ENCODE assay signal across 19 cellular contexts in genomic region chr15:101439920-101440319, GRCh38. TPM values are rescaled to one million over a fixed set of nuclear protein-coding genes. Genes with fewer than 3 reads are reported as not detected.
A peak's percentile ranks its signal among the peaks of the same experiment; 100 is the strongest.
DNase-seq lines count a peak whose midpoint lies in the region; TF ChIP-seq lines count a peak whose summit lies in the region.
"Had no signal": no experiment of that assay in that cellular context is flagged by ENCODE, and none has a peak within 500 bp of the region (broad histone marks: within the 10 kb centered on the region; RNA-seq: fewer than 3 reads in every experiment).

No MANE protein-coding gene starts in this region.

- no peak for TF ChIP-seq EP300 in SK-N-SH (IDR thresholded peaks at IDR 0.05; ENCODE audit: borderline replicate concordance in 1 of 2, low read depth in 1 of 2, low read length in 1 of 2)

- H3K27me3 Mint-ChIP-seq in activated naive CD4-positive, alpha-beta T cell treated with anti-CD3 and anti-CD28 coated beads for 36 hours (ENCODE audit: low read depth): no peaks in the 10 kb centered on the region

- H3K27ac Mint-ChIP-seq in activated naive CD4-positive, alpha-beta T cell treated with anti-CD3 and anti-CD28 coated beads for 36 hours: no peak overlapping the region
- H3K27ac Mint-ChIP-seq: IgD-negative memory B cell; natural killer cell treated with Interleukin-12 subunit alpha and Interleukin-12 subunit beta and Interleukin-15 and Interleukin-18, amount 100 ng/mL, for 72 hours had no signal

- DNase-seq in A172 (ENCODE audit: low spot score) (peak; percentile 41), MG63 (peak; percentile 59), fibroblast of mammary gland (ENCODE audit: low read depth) (peak; percentile 80), SK-N-SH (no peak), amygdala (lab: John Stamatoyannopoulos, UW) (no peak), COR-L47 (lab: John Stamatoyannopoulos, UW) (no peak)
- DNase-seq in activated naive CD4-positive, alpha-beta T cell treated with anti-CD3 and anti-CD28 coated beads for 36 hours: no peak
- DNase-seq: ACHN; activated T-cell treated with anti-CD3 and anti-CD28 coated beads, Interleukin-2, amount 50 U/mL, for 1 hour; DMS79; islet precursor cell; NCI-H1436 treated with DMSO at 0.1 percent for 48 hours; NCI-H774; upper lobe of left lung had no signal

- CTCF ChIA-PET in SK-N-SH (lab: Yijun Ruan, JAX): no interaction called here
- CTCF ChIA-PET in activated naive CD4-positive, alpha-beta T cell treated with anti-CD3 and anti-CD28 coated beads for 36 hours (lab: Charles Lee): no interaction called here

- H3K27me3 ChIP-seq in MG63: no peaks in the 10 kb centered on the region
- H3K27me3 ChIP-seq in mucosa of rectum (ENCODE audit: control insufficient read depth in 2 of 2, insufficient read depth in 2 of 2, low read length in 2 of 2): no peaks in the 10 kb centered on the region
- H3K27me3 ChIP-seq in SK-N-SH (ENCODE audit: insufficient read depth): peaks cover 5% of the 10 kb centered on the region; the same call in 1 of the 2 replicates
- H3K27me3 ChIP-seq: SJSA1, upper lobe of left lung had no signal

- no peaks in the 10 kb centered on the region for H4K20me1 ChIP-seq in SK-N-SH (ENCODE audit: insufficient read depth)

- no peaks in the 10 kb centered on the region for H3F3A ChIP-seq in SK-N-SH (replicated peaks; ENCODE audit: insufficient read depth)

- TF ChIP-seq CTCF in fibroblast of mammary gland (conservative IDR thresholded peaks at IDR 0.05; ENCODE audit: control insufficient read depth, insufficient read depth, low read depth, low read length) (no peak), SK-N-SH (IDR thresholded peaks at IDR 0.05) (no peak)

- H3K4me2 ChIP-seq in SK-N-SH: no peak overlapping the region

- no peak overlapping the region for H2AFZ ChIP-seq in SK-N-SH (ENCODE audit: low read depth)

- no peaks in the 10 kb centered on the region for H3K9me2 ChIP-seq in SK-N-SH

- H3K4me1 Mint-ChIP-seq in activated naive CD4-positive, alpha-beta T cell treated with anti-CD3 and anti-CD28 coated beads for 36 hours (ENCODE audit: low read depth): no peaks in the 10 kb centered on the region
- H3K4me1 Mint-ChIP-seq: IgD-negative memory B cell had no signal

- H3K9ac ChIP-seq in mucosa of rectum (ENCODE audit: low read depth in 1 of 2, low read length in 2 of 2): no peak overlapping the region
- no peak overlapping the region for H3K9ac ChIP-seq in SK-N-SH

- H3K36me3 ChIP-seq in MG63: peaks cover 42% of the 10 kb centered on the region
- no peaks in the 10 kb centered on the region for H3K36me3 ChIP-seq in mucosa of rectum (ENCODE audit: control insufficient read depth in 2 of 2, insufficient read depth in 2 of 2, low read length in 2 of 2)
- H3K36me3 ChIP-seq in SK-N-SH (replicated peaks in 1 of 2; ENCODE audit: control insufficient read depth in 1 of 2, insufficient read depth in 2 of 2, low read length in 1 of 2): no peaks in the 10 kb centered on the region
- H3K36me3 ChIP-seq: SJSA1, upper lobe of left lung had no signal

- H3K9me3 ChIP-seq in MG63 (no peaks in the 10 kb centered on the region), mucosa of rectum (ENCODE audit: control insufficient read depth in 2 of 2, low read length in 2 of 2) (no peaks in the 10 kb centered on the region), SK-N-SH (no peaks in the 10 kb centered on the region)
- H3K9me3 ChIP-seq: SJSA1, upper lobe of left lung had no signal

- intact Hi-C loops in activated naive CD4-positive, alpha-beta T cell treated with anti-CD3 and anti-CD28 coated beads for 36 hours (cut with micrococcal nuclease): no loop called here

- H3K4me1 ChIP-seq in mucosa of rectum (ENCODE audit: control insufficient read depth in 2 of 2, insufficient read depth in 2 of 2, low read length in 2 of 2): no peaks in the 10 kb centered on the region
- peaks cover 0 to 8% of the 10 kb centered on the region in 2 experiments; a peak in 1 of 4 replicates for H3K4me1 ChIP-seq in SK-N-SH (ENCODE audit: control insufficient read depth in 1 of 2, insufficient read depth in 2 of 2, low read depth in 1 of 2, low read length in 1 of 2)
- H3K4me1 ChIP-seq: SJSA1 had no signal

- no peak for TF ChIP-seq RAD21 in SK-N-SH (IDR thresholded peaks at IDR 0.05; ENCODE audit: low read length)

- H3K79me2 ChIP-seq in SK-N-SH (ENCODE audit: insufficient read depth): no peaks in the 10 kb centered on the region

- H3K36me3 Mint-ChIP-seq in activated naive CD4-positive, alpha-beta T cell treated with anti-CD3 and anti-CD28 coated beads for 36 hours (ENCODE audit: low read depth): no peaks in the 10 kb centered on the region
- H3K36me3 Mint-ChIP-seq: natural killer cell treated with Interleukin-12 subunit alpha and Interleukin-12 subunit beta and Interleukin-15 and Interleukin-18, amount 100 ng/mL, for 72 hours had no signal

- POLR2A ChIA-PET in SK-N-SH (lab: Yijun Ruan, JAX): no interaction called here

- H3K4me3 ChIP-seq in MG63 (peak overlapping the region; percentile 27), fibroblast of mammary gland (ENCODE audit: control insufficient read depth, low read depth, low read length) (peak overlapping the region; percentile 22), mucosa of rectum (ENCODE audit: low read length in 2 of 2) (peak overlapping the region in 1 of 2 donors; percentile 5), SK-N-SH (ENCODE audit: low read depth in 2 of 2, low read length in 1 of 2) (no peak overlapping the region)
- H3K4me3 ChIP-seq: SJSA1, skin epidermis, upper lobe of left lung had no signal

- WGBS in SK-N-SH (ENCODE audit: low lambda C conversion rate): 64% methylated on average over 7 of the region's 7 CpGs

- H3K27ac ChIP-seq in mucosa of rectum (ENCODE audit: low read depth in 2 of 2, low read length in 2 of 2) (peak overlapping the region; percentile 20 to 23), SK-N-SH (ENCODE audit: low read depth in 2 of 2, low read length in 1 of 2) (no peak overlapping the region)
- H3K27ac ChIP-seq: SJSA1 had no signal

- no peaks in the 10 kb centered on the region for H3K9me3 Mint-ChIP-seq in activated naive CD4-positive, alpha-beta T cell treated with anti-CD3 and anti-CD28 coated beads for 36 hours
- H3K9me3 Mint-ChIP-seq: natural killer cell treated with Interleukin-12 subunit alpha and Interleukin-12 subunit beta and Interleukin-15 and Interleukin-18, amount 100 ng/mL, for 72 hours had no signal

- H3K4me3 Mint-ChIP-seq in activated naive CD4-positive, alpha-beta T cell treated with anti-CD3 and anti-CD28 coated beads for 36 hours: no peak overlapping the region
- H3K4me3 Mint-ChIP-seq: IgD-negative memory B cell; natural killer cell treated with Interleukin-12 subunit alpha and Interleukin-12 subunit beta and Interleukin-15 and Interleukin-18, amount 100 ng/mL, for 72 hours had no signal

TF ChIP-seq in SK-N-SH, 30 proteins besides CTCF, POLR2A, EP300 and RAD21 (continues in another document):
- TF ChIP-seq YY1 (IDR thresholded peaks at IDR 0.05; ENCODE audit: low read depth) (no peak), RCOR1 (IDR thresholded peaks at IDR 0.05; ENCODE audit: low read length) (no peak), ZBTB33 (IDR thresholded peaks at IDR 0.05; ENCODE audit: borderline replicate concordance, low read depth) (no peak), MXI1 (IDR thresholded peaks at IDR 0.05; ENCODE audit: low read depth, low read length) (no peak), JUND (IDR thresholded peaks at IDR 0.05) (no peak), CHD2 (IDR thresholded peaks at IDR 0.05; ENCODE audit: low read length, partially characterized antibody) (no peak), REST (IDR thresholded peaks at IDR 0.05; ENCODE audit: low read depth, low read length) (no peak)

RNA-seq across cellular contexts. Expression of gene PCSK6, which starts 49.6 kb away (rescaled TPM):
- 5.5 and 10.0 TPM in 2 replicates for total RNA-seq in A172 (2014; rRNA removed; shearing (Covaris generic))
- 31.3 and 48.8 TPM in 2 replicates for total RNA-seq in MG63 (2014; rRNA removed; shearing (Covaris generic); ENCODE audit: low replicate concordance)
- polyA plus RNA-seq in SK-N-SH (2012; rRNA removed): 0.03 and 0.10 TPM in 2 replicates
- polyA plus RNA-seq in SK-N-SH (2012; cell fraction: cytosol; rRNA removed): 0.05 and 0.45 TPM in 2 replicates
- 0.23 and 0.32 TPM in 2 replicates for polyA plus RNA-seq in SK-N-SH (2012; cell fraction: nucleus; rRNA removed)
- total RNA-seq in activated naive CD4-positive, alpha-beta T cell treated with anti-CD3 and anti-CD28 coated beads for 36 hours: under 1 TPM; 0.25 to 0.64 TPM

Comparison
In these comparisons a context has a peak if more than half of its experiments do, and no peak if none do; other contexts are left out.
1. DNase-seq: peak in A172 (single experiment), MG63 (single experiment) and fibroblast of mammary gland (single experiment); none in SK-N-SH (single experiment), activated naive CD4-positive, alpha-beta T cell treated with anti-CD3 and anti-CD28 coated beads for 36 hours (single experiment), amygdala (0 of 56) and COR-L47 (single experiment).
2. H3K4me3 ChIP-seq: peak in MG63 (single experiment) and fibroblast of mammary gland (single experiment); none in SK-N-SH (0 of 2).
3. H3K27ac ChIP-seq: peak in mucosa of rectum (2 of 2); none in SK-N-SH (0 of 2).